1 cellular context compared by ENCODE assay signal in genomic region chr10:77859200-77859864, GRCh38.
TF ChIP-seq lines count a peak whose summit lies in the region.

No MANE protein-coding gene starts in this region.

TF ChIP-seq in GM23338, 12 proteins besides CTCF, POLR2A, EP300 and RAD21 (continued from another document):
- TF ChIP-seq ETS1 (IDR thresholded peaks at IDR 0.05), result no peak
